In the genomic region with DNA sequence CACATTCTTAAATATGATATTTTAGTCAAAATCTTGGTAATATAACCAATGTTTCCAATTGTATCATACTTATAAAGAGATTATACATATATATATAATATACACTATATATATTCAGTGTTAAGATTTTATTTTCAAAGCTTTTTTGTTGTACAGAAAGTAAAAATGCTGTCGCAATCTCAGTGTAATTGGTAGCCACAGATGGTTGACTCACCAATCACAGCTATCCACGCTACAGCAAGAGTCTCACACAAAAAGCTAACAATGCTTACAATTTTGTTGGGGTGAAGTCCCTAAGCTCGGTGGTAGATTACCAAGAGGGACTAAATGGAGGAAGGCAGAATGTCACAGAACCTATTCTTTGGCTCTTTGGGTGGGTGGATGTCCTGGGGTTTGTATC, we compare ENCODE assay signal across 29 cellular contexts. TPM values are rescaled to one million over a fixed set of nuclear protein-coding genes. Genes with fewer than 3 reads are reported as not detected.
A peak's percentile ranks its signal among the peaks of the same experiment; 100 is the strongest.
DNase-seq lines count a peak whose midpoint lies in the region; TF ChIP-seq lines count a peak whose summit lies in the region.
"Had no signal": no experiment of that assay in that cellular context is flagged by ENCODE, and none has a peak within 500 bp of the region (broad histone marks: within the 10 kb centered on the region; RNA-seq: fewer than 3 reads in every experiment).

No MANE protein-coding gene starts in this region.

- H3K4me1 ChIP-seq in mesenchymal stem cell (ENCODE audit: control insufficient read depth, insufficient read depth, low read depth, low read length) (no peaks in the 10 kb centered on the region), SK-N-SH (ENCODE audit: control insufficient read depth in 1 of 2, insufficient read depth in 2 of 2, low read depth in 1 of 2, low read length in 1 of 2) (no peaks in the 10 kb centered on the region; a peak in 1 of 4 replicates)
- H3K4me1 ChIP-seq: testis had no signal

- H4K8ac ChIP-seq in mesenchymal stem cell (ENCODE audit: low read length) = no peak overlapping the region

- H4K91ac ChIP-seq in mesenchymal stem cell (ENCODE audit: low read length) = no peak overlapping the region

- TF ChIP-seq CTCF in AG09309 (IDR thresholded peaks at IDR 0.05; ENCODE audit: control insufficient read depth, insufficient read depth, low read depth, low read length, missing control alignments) (no peak), epithelial cell of esophagus (IDR thresholded peaks at IDR 0.05; ENCODE audit: insufficient read depth, low read depth, low read length, missing control alignments) (no peak), SK-N-SH (IDR thresholded peaks at IDR 0.05) (no peak)

- no peak overlapping the region for H3K23ac ChIP-seq in mesenchymal stem cell (ENCODE audit: low read length in 2 of 2)

- no peaks in the 10 kb centered on the region for H4K20me1 ChIP-seq in SK-N-SH (ENCODE audit: insufficient read depth)

- DNase-seq in AG09309 (ENCODE audit: low read depth) (peak; percentile 35), LHCN-M2 (ENCODE audit: low read depth) (peak; percentile 30), epithelial cell of esophagus (ENCODE audit: low read depth) (peak; percentile 64), mesenchymal stem cell (no peak), SK-N-SH (no peak), COLO829 (ENCODE audit: low spot score) (no peak), GOT3 (lab: John Stamatoyannopoulos, UW) (no peak)
- no peak for DNase-seq in activated CD4-positive, CD25-positive, alpha-beta regulatory T cell (lab: John Stamatoyannopoulos, UW)
- DNase-seq: activated CD4-positive, alpha-beta T cell treated with anti-CD3 and anti-CD28 coated beads, Interleukin-2, amount 50 U/mL, for 4 hours; activated CD8-positive, alpha-beta memory T cell treated with anti-CD3 and anti-CD28 coated beads, Interleukin-2, amount 50 U/mL, for 48 hours; activated naive CD8-positive, alpha-beta T cell treated with anti-CD3 and anti-CD28 coated beads for 36 hours; CD4-positive, alpha-beta T cell; effector CD8-positive, alpha-beta T cell; heart right ventricle; left cardiac atrium; mesendoderm; NCI-H1417; NCI-H2081 treated with DMSO at 0.1 percent for 48 hours; NCI-H345; occipital lobe; SHP77; stimulated activated CD4-positive, alpha-beta T cell treated with anti-CD3 and anti-CD28 coated beads, Interleukin-4, amount 100 ng/mL, for 24 hours; stimulated activated naive B cell treated with anti-CD40 and anti-IgM and Interleukin-4, amounts not matched to agents 10 μg/mL and 1 μg/mL and 100 μg/mL, for 72 hours; T-helper 9 cell; testis had no signal

- no peak overlapping the region for H3K4me2 ChIP-seq in mesenchymal stem cell (ENCODE audit: low read length, poor library complexity, severe bottlenecking)
- no peak overlapping the region for H3K4me2 ChIP-seq in SK-N-SH

- CTCF ChIA-PET in SK-N-SH (lab: Yijun Ruan, JAX) = interaction anchor here (1.3 to 6.1 kb wide), 4 partner anchors 8 to 150 kb away, joined by 4 to 55 read pairs (median 8); no protein-coding TSS in a partner anchor

- H3K14ac ChIP-seq in mesenchymal stem cell (ENCODE audit: low read length in 2 of 2) = no peak overlapping the region

- TF ChIP-seq EP300 in SK-N-SH (IDR thresholded peaks at IDR 0.05; ENCODE audit: borderline replicate concordance in 1 of 2, low read depth in 1 of 2, low read length in 1 of 2) = no peak

- H3K9ac ChIP-seq in mesenchymal stem cell (ENCODE audit: low read length) = peak overlapping the region; percentile 91
- no peak overlapping the region for H3K9ac ChIP-seq in SK-N-SH

- H3K27ac ChIP-seq in mesenchymal stem cell (ENCODE audit: low read length, poor library complexity, severe bottlenecking) = no peak overlapping the region
- H3K27ac ChIP-seq in SK-N-SH (ENCODE audit: low read depth in 2 of 2, low read length in 1 of 2) = no peak overlapping the region
- H3K27ac ChIP-seq: esophagus muscularis mucosa, heart right ventricle, right atrium auricular region, testis had no signal

- no peak overlapping the region for H3K4ac ChIP-seq in mesenchymal stem cell (ENCODE audit: low read depth in 1 of 2, low read length in 2 of 2)

- no peaks in the 10 kb centered on the region for H3K9me3 ChIP-seq in mesenchymal stem cell (ENCODE audit: control insufficient read depth, low read length)
- no peaks in the 10 kb centered on the region for H3K9me3 ChIP-seq in SK-N-SH
- H3K9me3 ChIP-seq: esophagus muscularis mucosa, heart right ventricle, MG63, right atrium auricular region, testis had no signal

- no peak overlapping the region for H2BK120ac ChIP-seq in mesenchymal stem cell (ENCODE audit: low read depth, low read length)

- H3K79me2 ChIP-seq in SK-N-SH (ENCODE audit: insufficient read depth) = no peaks in the 10 kb centered on the region

- no peak overlapping the region for H2BK5ac ChIP-seq in mesenchymal stem cell (ENCODE audit: low read depth, low read length, poor library complexity, severe bottlenecking)

- H3F3A ChIP-seq in SK-N-SH (replicated peaks; ENCODE audit: insufficient read depth) = no peaks in the 10 kb centered on the region

- no peak for TF ChIP-seq RAD21 in SK-N-SH (IDR thresholded peaks at IDR 0.05; ENCODE audit: low read length)

- H3K4me3 ChIP-seq in AG09309 (ENCODE audit: control insufficient read depth, low read depth, low read length) (no peak overlapping the region), epithelial cell of esophagus (ENCODE audit: low read length) (no peak overlapping the region), mesenchymal stem cell (ENCODE audit: insufficient read depth in 1 of 2, low read depth in 1 of 2, low read length in 2 of 2) (no peak overlapping the region), SK-N-SH (ENCODE audit: low read depth in 2 of 2, low read length in 1 of 2) (no peak overlapping the region)
- H3K4me3 ChIP-seq: esophagus muscularis mucosa, heart right ventricle, MG63, right atrium auricular region, testis had no signal

- no peak overlapping the region for H3K18ac ChIP-seq in mesenchymal stem cell (ENCODE audit: low read depth in 1 of 2, low read length in 2 of 2)

- H2AFZ ChIP-seq in mesenchymal stem cell (ENCODE audit: low read depth, low read length) (no peak overlapping the region), SK-N-SH (ENCODE audit: low read depth) (no peak overlapping the region)

- no peak overlapping the region for H2BK15ac ChIP-seq in mesenchymal stem cell (ENCODE audit: low read depth, poor library complexity, severe bottlenecking)

- H2BK12ac ChIP-seq in mesenchymal stem cell (ENCODE audit: low read length in 2 of 2) = no peak overlapping the region

- H3K27me3 ChIP-seq in mesenchymal stem cell (ENCODE audit: control insufficient read depth in 1 of 2, insufficient read depth in 1 of 2, low read length in 2 of 2) (peaks cover 0 to 3% of the 10 kb centered on the region in 2 experiments), SK-N-SH (ENCODE audit: insufficient read depth) (no peaks in the 10 kb centered on the region; the same call in 1 of the 2 replicates)
- H3K27me3 ChIP-seq: MG63, testis had no signal

- H3K36me3 ChIP-seq in mesenchymal stem cell (ENCODE audit: control insufficient read depth in 1 of 2, insufficient read depth in 2 of 2, low read depth in 1 of 2, low read length in 2 of 2) (no peaks in the 10 kb centered on the region), SK-N-SH (replicated peaks in 1 of 2; ENCODE audit: control insufficient read depth in 1 of 2, insufficient read depth in 2 of 2, low read length in 1 of 2) (no peaks in the 10 kb centered on the region)
- H3K36me3 ChIP-seq: esophagus muscularis mucosa, heart right ventricle, MG63, right atrium auricular region had no signal

- WGBS in mesenchymal stem cell = 80% methylated on average over 1 of the region's 3 CpGs
- WGBS in SK-N-SH (ENCODE audit: low lambda C conversion rate) = 68% methylated on average over 3 of the region's 3 CpGs

- no peaks in the 10 kb centered on the region for H3K79me1 ChIP-seq in mesenchymal stem cell (replicated peaks; ENCODE audit: low read length, poor library complexity, severe bottlenecking)

- no peaks in the 10 kb centered on the region for H3K9me2 ChIP-seq in SK-N-SH

- no peak overlapping the region for H2AK5ac ChIP-seq in mesenchymal stem cell (ENCODE audit: low read length, severe bottlenecking)

- POLR2A ChIA-PET in SK-N-SH (lab: Yijun Ruan, JAX) = no interaction called here

TF ChIP-seq in SK-N-SH, 30 proteins besides CTCF, POLR2A, EP300 and RAD21 (continues in another document):
- TF ChIP-seq YY1 (IDR thresholded peaks at IDR 0.05; ENCODE audit: low read depth) (no peak), TEAD4 (IDR thresholded peaks at IDR 0.05; ENCODE audit: borderline replicate concordance, insufficient read depth) (no peak), POLR2AphosphoS5 (IDR thresholded peaks at IDR 0.05; ENCODE audit: low read depth, low read length) (no peak), TCF12 (IDR thresholded peaks at IDR 0.05) (no peak), TAF1 (IDR thresholded peaks at IDR 0.05; ENCODE audit: borderline replicate concordance, low read depth, low read length) (no peak), SIN3A (IDR thresholded peaks at IDR 0.05; ENCODE audit: borderline replicate concordance, low read depth, low read length) (no peak), FOSL2 (IDR thresholded peaks at IDR 0.05; ENCODE audit: borderline replicate concordance, low read depth) (no peak), GABPA (IDR thresholded peaks at IDR 0.05; ENCODE audit: low read depth) (no peak), EZH2phosphoT487 (IDR thresholded peaks at IDR 0.05; ENCODE audit: borderline replicate concordance, low read depth) (no peak)
- TF ChIP-seq, protein P1, sequence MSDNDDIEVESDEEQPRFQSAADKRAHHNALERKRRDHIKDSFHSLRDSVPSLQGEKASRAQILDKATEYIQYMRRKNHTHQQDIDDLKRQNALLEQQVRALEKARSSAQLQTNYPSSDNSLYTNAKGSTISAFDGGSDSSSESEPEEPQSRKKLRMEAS (IDR thresholded peaks at IDR 0.05; ENCODE audit: low read depth) = no peak
- TF ChIP-seq, protein P2, sequence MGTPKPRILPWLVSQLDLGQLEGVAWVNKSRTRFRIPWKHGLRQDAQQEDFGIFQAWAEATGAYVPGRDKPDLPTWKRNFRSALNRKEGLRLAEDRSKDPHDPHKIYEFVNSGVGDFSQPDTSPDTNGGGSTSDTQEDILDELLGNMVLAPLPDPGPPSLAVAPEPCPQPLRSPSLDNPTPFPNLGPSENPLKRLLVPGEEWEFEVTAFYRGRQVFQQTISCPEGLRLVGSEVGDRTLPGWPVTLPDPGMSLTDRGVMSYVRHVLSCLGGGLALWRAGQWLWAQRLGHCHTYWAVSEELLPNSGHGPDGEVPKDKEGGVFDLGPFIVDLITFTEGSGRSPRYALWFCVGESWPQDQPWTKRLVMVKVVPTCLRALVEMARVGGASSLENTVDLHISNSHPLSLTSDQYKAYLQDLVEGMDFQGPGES (IDR thresholded peaks at IDR 0.05; ENCODE audit: low read depth, low read length) = no peak

RNA-seq across cellular contexts. Expression of a gene that starts 16.9 kb away (rescaled TPM):
- total RNA-seq in LHCN-M2 (2014; rRNA removed) = 1.2 TPM in 1 of 2 replicates, not detected in the other
- 0.18 TPM for polyA plus RNA-seq in LHCN-M2 (2012)
- not detected for polyA plus RNA-seq in mesenchymal stem cell (2013, experiment 1 of 2)
- polyA plus RNA-seq in mesenchymal stem cell (2013, experiment 2 of 2) = not detected
- 0.03 TPM in 1 of 2 replicates, not detected in the other for polyA plus RNA-seq in SK-N-SH (2012; rRNA removed)
- not detected in 2 replicates for polyA plus RNA-seq in SK-N-SH (2012; cell fraction: cytosol; rRNA removed)
- polyA plus RNA-seq in SK-N-SH (2012; cell fraction: nucleus; rRNA removed) = 0.12 TPM in 1 of 2 replicates, not detected in the other
- total RNA-seq: activated naive CD8-positive, alpha-beta T cell treated with anti-CD3 and anti-CD28 coated beads for 36 hours; CD4-positive, alpha-beta T cell; G401 had no signal

Comparison
In these comparisons a context has a peak if more than half of its experiments do, and no peak if none do; other contexts are left out.
1. DNase-seq: peak in AG09309 (single experiment), LHCN-M2 (single experiment) and epithelial cell of esophagus (single experiment); none in mesenchymal stem cell (single experiment), SK-N-SH (single experiment), COLO829 (single experiment), GOT3 (single experiment) and activated CD4-positive, CD25-positive, alpha-beta regulatory T cell (0 of 4).